Comparison of ENCODE assay signal across 17 cellular contexts in genomic region chr17:74130276-74130675, GRCh38.
DNase-seq lines count a peak whose midpoint lies in the region; ATAC-seq and TF ChIP-seq lines count a peak whose summit lies in the region.
"Had no signal": no experiment of that assay in that cellular context is flagged by ENCODE, and none has a peak within 500 bp of the region (broad histone marks: within the 10 kb centered on the region; RNA-seq: fewer than 3 reads in every experiment).

No MANE protein-coding gene starts in this region.

- H3K36me3 Mint-ChIP-seq in natural killer cell treated with Interleukin-12 subunit alpha and Interleukin-12 subunit beta and Interleukin-15 and Interleukin-18, amount 100 ng/mL, for 72 hours: no peaks in the 10 kb centered on the region
- H3K36me3 Mint-ChIP-seq in natural killer cell: no peaks in the 10 kb centered on the region
- no peaks in the 10 kb centered on the region for H3K36me3 Mint-ChIP-seq in nephron progenitor cell (ENCODE audit: low read depth)
- no peaks in the 10 kb centered on the region for H3K36me3 Mint-ChIP-seq in activated CD8-positive, alpha-beta T cell treated with anti-CD3 and anti-CD28 coated beads, Interleukin-2, amount 10 ng/mL, durations not matched to agents 7 days and 5 days (ENCODE audit: low read depth)

- no peak for TF ChIP-seq CTCF in natural killer cell (IDR thresholded peaks at IDR 0.05)
- no peak for TF ChIP-seq CTCF in nephron progenitor cell (IDR thresholded peaks at IDR 0.05)
- TF ChIP-seq CTCF in upper lobe of right lung (IDR thresholded peaks at IDR 0.05): no peak

- peaks cover 30 to 37% of the 10 kb centered on the region in 2 donors for H3K27me3 Mint-ChIP-seq in natural killer cell treated with Interleukin-12 subunit alpha and Interleukin-12 subunit beta and Interleukin-15 and Interleukin-18, amount 100 ng/mL, for 72 hours
- H3K27me3 Mint-ChIP-seq in natural killer cell (ENCODE audit: low read depth in 2 of 2) (peaks cover 16 to 21% of the 10 kb centered on the region in 2 donors), nephron progenitor cell (ENCODE audit: low read depth, poor library complexity) (peaks cover 37% of the 10 kb centered on the region)
- H3K27me3 Mint-ChIP-seq in activated CD8-positive, alpha-beta T cell treated with anti-CD3 and anti-CD28 coated beads, Interleukin-2, amount 10 ng/mL, durations not matched to agents 7 days and 5 days (ENCODE audit: low read depth): no peaks in the 10 kb centered on the region

- no peaks in the 10 kb centered on the region for H3K4me1 Mint-ChIP-seq in natural killer cell treated with Interleukin-12 subunit alpha and Interleukin-12 subunit beta and Interleukin-15 and Interleukin-18, amount 100 ng/mL, for 72 hours (ENCODE audit: low read depth in 2 of 2)
- H3K4me1 Mint-ChIP-seq in natural killer cell (no peaks in the 10 kb centered on the region), nephron progenitor cell (peaks cover 28% of the 10 kb centered on the region)
- H3K4me1 Mint-ChIP-seq in activated CD8-positive, alpha-beta T cell treated with anti-CD3 and anti-CD28 coated beads, Interleukin-2, amount 10 ng/mL, durations not matched to agents 7 days and 5 days (ENCODE audit: low read depth): no peaks in the 10 kb centered on the region
- H3K4me1 Mint-ChIP-seq: CD4-positive, alpha-beta memory T cell had no signal

- no peaks in the 10 kb centered on the region for H3K9me3 ChIP-seq in upper lobe of right lung

- H3K36me3 ChIP-seq in upper lobe of right lung: no peaks in the 10 kb centered on the region

- DNase-seq in natural killer cell treated with Interleukin-12 subunit alpha and Interleukin-12 subunit beta and Interleukin-15 and Interleukin-18, amount 100 ng/mL, for 72 hours (ENCODE audit: low spot score): peak; percentile 35
- no peak for DNase-seq in natural killer cell
- DNase-seq in islet precursor cell: peak; percentile 46
- DNase-seq in nephron progenitor cell: no peak
- DNase-seq in upper lobe of right lung: peak; percentile 41
- no peak for DNase-seq in activated CD8-positive, alpha-beta T cell treated with anti-CD3 and anti-CD28 coated beads, Interleukin-2, amount 10 ng/mL, durations not matched to agents 7 days and 5 days
- DNase-seq in NCI-H2081 (lab: John Stamatoyannopoulos, UW): no peak
- DNase-seq: C1 segment of cervical spinal cord; Calu3; CD4-positive, alpha-beta memory T cell; COR-L47; DMS53; DMS79 treated with DMSO at 0.1 percent for 48 hours; GF-D8 had no signal

- no peak overlapping the region for H3K4me3 ChIP-seq in upper lobe of right lung
- H3K4me3 ChIP-seq: GM23338 had no signal

- H3K27ac ChIP-seq in upper lobe of right lung: no peak overlapping the region

- peaks cover 11% of the 10 kb centered on the region for H3K27me3 ChIP-seq in upper lobe of right lung

- intact Hi-C loops in natural killer cell (cut with micrococcal nuclease): no loop called here
- intact Hi-C loops in upper lobe of right lung (cut with DNase I): no loop called here

- H3K27ac Mint-ChIP-seq in natural killer cell treated with Interleukin-12 subunit alpha and Interleukin-12 subunit beta and Interleukin-15 and Interleukin-18, amount 100 ng/mL, for 72 hours: no peak overlapping the region
- H3K27ac Mint-ChIP-seq in natural killer cell (no peak overlapping the region), nephron progenitor cell (peak overlapping the region; percentile 32)
- no peak overlapping the region for H3K27ac Mint-ChIP-seq in activated CD8-positive, alpha-beta T cell treated with anti-CD3 and anti-CD28 coated beads, Interleukin-2, amount 10 ng/mL, durations not matched to agents 7 days and 5 days
- H3K27ac Mint-ChIP-seq: CD4-positive, alpha-beta memory T cell; GM23338; H9 had no signal

- no peak for ATAC-seq in natural killer cell treated with Interleukin-12 subunit alpha and Interleukin-12 subunit beta and Interleukin-15 and Interleukin-18, amount 100 ng/mL, for 72 hours
- no peak for ATAC-seq in natural killer cell
- ATAC-seq in upper lobe of right lung: no peak
- ATAC-seq in activated CD8-positive, alpha-beta T cell treated with anti-CD3 and anti-CD28 coated beads, Interleukin-2, amount 10 ng/mL, durations not matched to agents 7 days and 5 days: no peak
- ATAC-seq in HG03520 (IDR thresholded peaks at IDR 0.05; ENCODE audit: unreplicated experiment): no peak
- ATAC-seq: GM23338 had no signal

- no peaks in the 10 kb centered on the region for H3K4me1 ChIP-seq in upper lobe of right lung

- H3K9me3 Mint-ChIP-seq in natural killer cell treated with Interleukin-12 subunit alpha and Interleukin-12 subunit beta and Interleukin-15 and Interleukin-18, amount 100 ng/mL, for 72 hours: no peaks in the 10 kb centered on the region
- no peaks in the 10 kb centered on the region for H3K9me3 Mint-ChIP-seq in natural killer cell
- peaks cover 15% of the 10 kb centered on the region for H3K9me3 Mint-ChIP-seq in nephron progenitor cell
- H3K9me3 Mint-ChIP-seq in activated CD8-positive, alpha-beta T cell treated with anti-CD3 and anti-CD28 coated beads, Interleukin-2, amount 10 ng/mL, durations not matched to agents 7 days and 5 days (ENCODE audit: insufficient read depth): no peaks in the 10 kb centered on the region
- H3K9me3 Mint-ChIP-seq: GM23338, H9 had no signal

- CTCF ChIA-PET in activated CD8-positive, alpha-beta T cell treated with anti-CD3 and anti-CD28 coated beads, Interleukin-2, amount 10 ng/mL, durations not matched to agents 7 days and 5 days (lab: Charles Lee): no interaction called here

- no peak overlapping the region for H3K4me3 Mint-ChIP-seq in natural killer cell treated with Interleukin-12 subunit alpha and Interleukin-12 subunit beta and Interleukin-15 and Interleukin-18, amount 100 ng/mL, for 72 hours
- H3K4me3 Mint-ChIP-seq in natural killer cell: no peak overlapping the region
- no peak overlapping the region for H3K4me3 Mint-ChIP-seq in nephron progenitor cell
- no peak overlapping the region for H3K4me3 Mint-ChIP-seq in activated CD8-positive, alpha-beta T cell treated with anti-CD3 and anti-CD28 coated beads, Interleukin-2, amount 10 ng/mL, durations not matched to agents 7 days and 5 days
- H3K4me3 Mint-ChIP-seq: GM23338, H9 had no signal

- POLR2A ChIA-PET in activated CD8-positive, alpha-beta T cell treated with anti-CD3 and anti-CD28 coated beads, Interleukin-2, amount 10 ng/mL, durations not matched to agents 7 days and 5 days (lab: Charles Lee): no interaction called here

Comparison
In these comparisons a context has a peak if more than half of its experiments do, and no peak if none do; other contexts are left out.
1. DNase-seq: peak in natural killer cell treated with Interleukin-12 subunit alpha and Interleukin-12 subunit beta and Interleukin-15 and Interleukin-18, amount 100 ng/mL, for 72 hours (single experiment), islet precursor cell (single experiment) and upper lobe of right lung (single experiment); none in natural killer cell (single experiment), nephron progenitor cell (single experiment), activated CD8-positive, alpha-beta T cell treated with anti-CD3 and anti-CD28 coated beads, Interleukin-2, amount 10 ng/mL, durations not matched to agents 7 days and 5 days (single experiment) and NCI-H2081 (0 of 2).